19 cellular contexts compared by ENCODE assay signal in the genomic region with DNA sequence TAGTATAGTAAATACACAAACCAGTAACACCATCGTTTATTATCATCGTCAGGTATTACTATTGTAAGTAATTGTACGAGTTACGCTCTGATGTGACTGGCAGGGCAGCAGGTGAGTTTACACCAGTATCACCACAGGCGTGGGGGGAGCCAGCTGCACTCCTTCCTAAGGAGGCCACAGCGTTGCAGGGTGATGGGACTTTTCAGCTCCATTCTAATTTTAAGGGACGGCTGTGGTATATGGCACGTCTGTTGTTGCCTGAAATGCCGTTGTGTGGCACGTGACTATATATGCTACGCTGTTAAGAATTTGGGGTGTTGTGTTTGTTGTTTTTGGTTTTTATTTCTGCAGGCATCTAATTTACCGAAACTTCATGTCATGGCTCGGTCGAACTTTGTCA.
"Had no signal": no experiment of that assay in that cellular context is flagged by ENCODE, and none has a peak within 500 bp of the region (broad histone marks: within the 10 kb centered on the region; RNA-seq: fewer than 3 reads in every experiment).

No MANE protein-coding gene starts in this region.

- H3K4me2 ChIP-seq: hepatocyte, SK-N-SH had no signal

- H3K36me3 Mint-ChIP-seq: stimulated activated naive B cell treated with anti-CD40 and anti-IgM and Interleukin-4, amounts not matched to agents 10 μg/mL and 1 μg/mL and 100 μg/mL, for 72 hours had no signal

- H3K36me3 ChIP-seq: colonic mucosa, spleen, thyroid gland had no signal

- H3K9me3 ChIP-seq: colonic mucosa, mucosa of descending colon, SK-N-SH, spleen, thyroid gland had no signal

- H3K79me2 ChIP-seq: hepatocyte, parathyroid adenoma had no signal

- H3K4me3 Mint-ChIP-seq: central memory CD8-positive, alpha-beta T cell; endodermal cell; naive B cell; stimulated activated naive B cell treated with anti-CD40 and anti-IgM and Interleukin-4, amounts not matched to agents 10 μg/mL and 1 μg/mL and 100 μg/mL, for 72 hours had no signal

- DNase-seq: activated CD4-positive, alpha-beta T cell treated with anti-CD3 and anti-CD28 coated beads, Interleukin-2, amount 50 U/mL, for 4 hours; aorta; colonic mucosa; endodermal cell; foreskin fibroblast; left cardiac atrium; mesenchymal stem cell; mucosa of descending colon; naive B cell; SHP77 treated with DMSO at 0.1 percent for 48 hours; SK-N-SH; spleen; stimulated activated CD4-positive, alpha-beta T cell treated with anti-CD3 and anti-CD28 coated beads, Interleukin-4, amount 100 ng/mL, for 4 hours; stimulated activated naive B cell treated with anti-CD40 and anti-IgM and Interleukin-4, amounts not matched to agents 10 μg/mL and 1 μg/mL and 100 μg/mL, for 72 hours; thyroid gland had no signal

- H3K9me3 Mint-ChIP-seq: central memory CD8-positive, alpha-beta T cell; endodermal cell; naive B cell; stimulated activated naive B cell treated with anti-CD40 and anti-IgM and Interleukin-4, amounts not matched to agents 10 μg/mL and 1 μg/mL and 100 μg/mL, for 72 hours had no signal

- H3K27me3 ChIP-seq: colonic mucosa, hepatocyte, spleen, thyroid gland had no signal

- H3K27ac Mint-ChIP-seq: endodermal cell; stimulated activated naive B cell treated with anti-CD40 and anti-IgM and Interleukin-4, amounts not matched to agents 10 μg/mL and 1 μg/mL and 100 μg/mL, for 72 hours had no signal

- H3K4me1 ChIP-seq: colonic mucosa, parathyroid adenoma, thyroid gland had no signal

- ATAC-seq: left cardiac atrium; mucosa of descending colon; stimulated activated naive B cell treated with anti-CD40 and anti-IgM and Interleukin-4, amounts not matched to agents 10 μg/mL and 1 μg/mL and 100 μg/mL, for 72 hours had no signal

- H3K4me3 ChIP-seq: colonic mucosa, hepatocyte, mucosa of descending colon, spleen, thyroid gland had no signal

- H3K27ac ChIP-seq: colonic mucosa, epithelial cell of prostate, hepatocyte, parathyroid adenoma, spleen, thyroid gland had no signal

- H2AFZ ChIP-seq: hepatocyte, parathyroid adenoma had no signal
